ENCODE assay signal across 8 cellular contexts in genomic region chr16:25106567-25107465, GRCh38. TPM values are rescaled to one million over a fixed set of nuclear protein-coding genes. Genes with fewer than 3 reads are reported as not detected.
DNase-seq lines count a peak whose midpoint lies in the region; ATAC-seq and TF ChIP-seq lines count a peak whose summit lies in the region.

No MANE protein-coding gene starts in this region.

- H3K4me3 ChIP-seq in HEK293 (ENCODE audit: low read depth, low read length) (peak overlapping the region; percentile 82), left ventricle myocardium inferior (peak overlapping the region; percentile 88), transverse colon (peak overlapping the region; percentile 43 to 81 (median 78))

- H3K4me1 Mint-ChIP-seq in T-cell: peaks cover 30 to 37% (median 37%) of the 10 kb centered on the region in 3 donors

- H3K27me3 Mint-ChIP-seq in T-cell: no peaks in the 10 kb centered on the region

- in situ Hi-C loops in transverse colon (cut with MboI; ENCODE audit: low pct_ligation_motif_present in 1 of 4, low pct_unique_long_range_greater_than_20kb in 1 of 4, low sequenced_read_pairs in 3 of 4): loop anchor here in 1 of 4 donors (25.0 kb wide), 1 partner anchor 570 kb away; the partner anchor contains the start of gene RBBP6

- ATAC-seq in T-cell (replicated peaks in 1 of 4): peak; percentile 13 to 38 (median 28)

- no peaks in the 10 kb centered on the region for H3K9me3 ChIP-seq in ES-I3 (ENCODE audit: control insufficient read depth, insufficient read depth, low read length)
- no peaks in the 10 kb centered on the region for H3K9me3 ChIP-seq in HEK293 (ENCODE audit: control insufficient read depth, insufficient read depth, low read depth, low read length)
- no peaks in the 10 kb centered on the region for H3K9me3 ChIP-seq in left ventricle myocardium inferior (replicated peaks)
- H3K9me3 ChIP-seq in transverse colon: no peaks in the 10 kb centered on the region

- peak overlapping the region; percentile 93 to 94 for H3K27ac Mint-ChIP-seq in T-cell

- peak overlapping the region; percentile 84 for H3K9ac ChIP-seq in ES-I3 (ENCODE audit: low read depth, low read length)

- TF ChIP-seq POLR2A in transverse colon (IDR thresholded peaks at IDR 0.05): peak; percentile 88

- H3K9me3 Mint-ChIP-seq in T-cell: no peaks in the 10 kb centered on the region

- intact Hi-C loops in left ventricle myocardium inferior (cut with micrococcal nuclease): no loop called here
- intact Hi-C loops in posterior vena cava (cut with DNase I): loop anchor here in 1 of 2 donors (1.0 kb wide), 1 partner anchor 40 kb away; no protein-coding TSS in a partner anchor
- intact Hi-C loops in transverse colon (cut with DNase I; ENCODE audit: low total_unique reads): no loop called here

- no peaks in the 10 kb centered on the region for H3K27me3 ChIP-seq in left ventricle myocardium inferior (ENCODE audit: low read depth)
- H3K27me3 ChIP-seq in transverse colon: no peaks in the 10 kb centered on the region

- H3K36me3 Mint-ChIP-seq in T-cell: peaks cover 3% of the 10 kb centered on the region

- CTCF ChIA-PET in HEK293 (lab: Yijun Ruan, JAX): interaction anchor here (0.6 to 1.8 kb wide), 5 partner anchors 40 to 564 kb away, joined by 3 to 4 read pairs (median 3); no protein-coding TSS in a partner anchor
- CTCF ChIA-PET in T-cell (lab: Charles Lee): interaction anchor here (1.0 to 1.6 kb wide), 4 partner anchors 46 to 92 kb away, joined by 3 to 8 read pairs (median 6); partner anchors contain the start of gene ARHGAP17 (in 1 of the 2)

- no peak for TF ChIP-seq EP300 in transverse colon (IDR thresholded peaks at IDR 0.05; ENCODE audit: low read depth)

- H3K36me3 ChIP-seq in ES-I3 (ENCODE audit: insufficient read depth, low read length) (no peaks in the 10 kb centered on the region), HEK293 (ENCODE audit: control insufficient read depth in 2 of 2, insufficient read depth in 1 of 2, low read length in 2 of 2) (no peaks in the 10 kb centered on the region), left ventricle myocardium inferior (no peaks in the 10 kb centered on the region), transverse colon (no peaks in the 10 kb centered on the region)

- DNase-seq in NCI-H1105 treated with DMSO at 0.1 percent for 48 hours (lab: John Stamatoyannopoulos, UW) (peak; percentile 75), T-cell (peak; percentile 22 to 77 (median 56)), left ventricle myocardium inferior (peak; percentile 96), posterior vena cava (ENCODE audit: low spot score) (peak; percentile 99), transverse colon (peak; percentile 96)

- H3K27ac ChIP-seq in HEK293 (ENCODE audit: extremely low read depth, low read depth, low read length): peak overlapping the region; percentile 24; the same call in 1 of the 2 replicates
- H3K27ac ChIP-seq in angular gyrus (ENCODE audit: low read depth, low read length): peak overlapping the region; percentile 89
- H3K27ac ChIP-seq in left ventricle myocardium inferior (replicated peaks): peak overlapping the region; percentile 95
- H3K27ac ChIP-seq in transverse colon: peak overlapping the region; percentile 85 to 94 (median 88)

- TF ChIP-seq CTCF in HEK293 (tag by site-specific recombination; IDR thresholded peaks at IDR 0.05) (peak; percentile 82), left ventricle myocardium inferior (IDR thresholded peaks at IDR 0.05; ENCODE audit: borderline replicate concordance) (peak; percentile 49), transverse colon (IDR thresholded peaks at IDR 0.05) (peak; percentile 9 to 54 (median 29))

- peak overlapping the region; percentile 91 to 98 (median 96) for H3K4me3 Mint-ChIP-seq in T-cell

- 4% methylated on average over 34 of the region's 63 CpGs; no CpG with 5 or more reads in 1 of the 2 donors for WGBS in transverse colon (ENCODE audit: low coverage in 1 of 2), 2 donors

- POLR2A ChIA-PET in HEK293 (lab: Yijun Ruan, JAX): interaction anchor here (0.9 to 1.7 kb wide), 9 partner anchors 10 to 568 kb away, joined by 3 to 9 read pairs (median 4); no protein-coding TSS in a partner anchor
- POLR2A ChIA-PET in T-cell (lab: Charles Lee): interaction anchor here (0.5 to 0.6 kb wide), 2 partner anchors 201 to 1324 kb away, joined by 3 to 8 read pairs; no protein-coding TSS in a partner anchor

- H3K4me1 ChIP-seq in ES-I3 (ENCODE audit: insufficient read depth, low read length) (peaks cover 4% of the 10 kb centered on the region; the same call in 1 of the 2 replicates), HEK293 (ENCODE audit: control insufficient read depth, insufficient read depth, low read length) (no peaks in the 10 kb centered on the region), left ventricle myocardium inferior (peaks cover 48% of the 10 kb centered on the region), transverse colon (peaks cover 9 to 33% (median 26%) of the 10 kb centered on the region in 4 donors)

TF ChIP-seq in HEK293, 187 proteins besides CTCF, POLR2A, EP300 and RAD21 (continues in another document):
- TF ChIP-seq ZNF324 (tag by site-specific recombination; IDR thresholded peaks at IDR 0.05): peak; percentile 49; the same call in 1 of the 2 replicates
- TF ChIP-seq ZNF24 (tag by site-specific recombination; IDR thresholded peaks at IDR 0.05): no peak
- TF ChIP-seq TSHZ1 (tag by site-specific recombination; IDR thresholded peaks at IDR 0.05; ENCODE audit: borderline replicate concordance): 0 out of 2 replicates have a peak, but pooled peaks have one; percentile 35
- TF ChIP-seq ZNF223 (tag by site-specific recombination; IDR thresholded peaks at IDR 0.05): no peak
- no peak for TF ChIP-seq EGR2 (tag by site-specific recombination; IDR thresholded peaks at IDR 0.05; ENCODE audit: low read depth)
- TF ChIP-seq ZNF660 (tag by site-specific recombination; IDR thresholded peaks at IDR 0.05): 0 out of 2 replicates have a peak, but pooled peaks have one; percentile 35
- no peak for TF ChIP-seq ZNF488 (tag by site-specific recombination; IDR thresholded peaks at IDR 0.05)
- TF ChIP-seq ZNF707 (tag by site-specific recombination; IDR thresholded peaks at IDR 0.05): no peak
- no peak for TF ChIP-seq ZFP41 (tag by site-specific recombination; IDR thresholded peaks at IDR 0.05; ENCODE audit: borderline replicate concordance)
- TF ChIP-seq ZNF792 (tag by site-specific recombination; IDR thresholded peaks at IDR 0.05): no peak
- no peak for TF ChIP-seq ZNF311 (tag by site-specific recombination; IDR thresholded peaks at IDR 0.05; ENCODE audit: borderline replicate concordance)

RNA-seq across cellular contexts. Expression of gene LCMT1, which starts 4.7 kb away (rescaled TPM):
- 10 to 100 TPM; 35.7 to 42.9 (median 36.0) TPM for total RNA-seq in T-cell
- 41.1 TPM for total RNA-seq in left ventricle myocardium inferior
- 10 to 100 TPM; 23.2 to 26.5 TPM for total RNA-seq in posterior vena cava
- 10 to 100 TPM; 23.5 to 53.7 (median 43.6) TPM for total RNA-seq in transverse colon

Comparison
In these comparisons a context has a peak if more than half of its experiments do, and no peak if none do; other contexts are left out.
1. Peak in every context shown above with its lines: DNase-seq, ATAC-seq, H3K4me3 ChIP-seq and H3K27ac ChIP-seq.
2. H3K27ac ChIP-seq: peak in every context shown above with its lines; median percentile 95 in left ventricle myocardium inferior; 89 in angular gyrus; 88 in transverse colon; 24 in HEK293.
3. CTCF ChIP-seq: peak in every context shown above with its lines; median percentile 82 in HEK293; 49 in left ventricle myocardium inferior; 29 in transverse colon.